1 cellular context compared by ENCODE assay signal in genomic region chr13:75411924-75412537, GRCh38.
A peak's percentile ranks its signal among the peaks of the same experiment; 100 is the strongest.
TF ChIP-seq lines count a peak whose summit lies in the region.

No MANE protein-coding gene starts in this region.

TF ChIP-seq in HepG2, 621 proteins besides CTCF, POLR2A, EP300 and RAD21 (continued from another document and continues in another):
- no peak for TF ChIP-seq E2F1 (CRISPR knock-in tag; IDR thresholded peaks at IDR 0.05)
- peak; percentile 87 for TF ChIP-seq TEAD3 (CRISPR knock-in tag; optimal IDR thresholded peaks at IDR 0.05; ENCODE audit: borderline replicate concordance)
- TF ChIP-seq ZNF891 (CRISPR knock-in tag; IDR thresholded peaks at IDR 0.05), result no peak
- TF ChIP-seq GLI4 (CRISPR knock-in tag; IDR thresholded peaks at IDR 0.05; ENCODE audit: borderline replicate concordance), result no peak
- no peak for TF ChIP-seq RNF2 (conservative IDR thresholded peaks at IDR 0.05; ENCODE audit: low read depth)
- no peak for TF ChIP-seq CHCHD3 (CRISPR knock-in tag; IDR thresholded peaks at IDR 0.05)
- peak; percentile 83; the same call in 1 of the 2 replicates for TF ChIP-seq FOXK1 (CRISPR knock-in tag; IDR thresholded peaks at IDR 0.05; ENCODE audit: borderline replicate concordance, low read depth)
- peak; percentile 47; the same call in 1 of the 2 replicates for TF ChIP-seq SIX4 (CRISPR knock-in tag; IDR thresholded peaks at IDR 0.05)
- TF ChIP-seq ZSCAN22 (CRISPR knock-in tag; IDR thresholded peaks at IDR 0.05), result no peak
- no peak for TF ChIP-seq ZNF563 (CRISPR knock-in tag; IDR thresholded peaks at IDR 0.05)
- TF ChIP-seq ZSCAN30 (CRISPR knock-in tag; IDR thresholded peaks at IDR 0.05), result no peak
- no peak; the same call in 1 of the 2 replicates for TF ChIP-seq ZNF776 (CRISPR knock-in tag; IDR thresholded peaks at IDR 0.05)
- no peak for TF ChIP-seq ZNF20 (CRISPR knock-in tag; IDR thresholded peaks at IDR 0.05)
- no peak for TF ChIP-seq CERS6 (CRISPR knock-in tag; IDR thresholded peaks at IDR 0.05)
- TF ChIP-seq ZNF484 (CRISPR knock-in tag; IDR thresholded peaks at IDR 0.05; ENCODE audit: borderline replicate concordance, low read depth), result no peak
- TF ChIP-seq ZNF207 (IDR thresholded peaks at IDR 0.05; ENCODE audit: borderline replicate concordance), result no peak
- no peak for TF ChIP-seq E2F2 (CRISPR knock-in tag; IDR thresholded peaks at IDR 0.05; ENCODE audit: borderline replicate concordance)
- TF ChIP-seq NR2F6 (IDR thresholded peaks at IDR 0.05), result peak; percentile 97
- peak; percentile 99 for TF ChIP-seq NR2F6 (CRISPR knock-in tag; IDR thresholded peaks at IDR 0.05)
- TF ChIP-seq PAXIP1 (CRISPR knock-in tag; conservative IDR thresholded peaks at IDR 0.05), result peak; percentile 83
- TF ChIP-seq JDP2 (CRISPR knock-in tag; IDR thresholded peaks at IDR 0.05; ENCODE audit: borderline replicate concordance), result no peak
- TF ChIP-seq ZNF275 (CRISPR knock-in tag; IDR thresholded peaks at IDR 0.05; ENCODE audit: borderline replicate concordance), result no peak
- TF ChIP-seq ZNF879 (CRISPR knock-in tag; IDR thresholded peaks at IDR 0.05), result no peak
- peak; percentile 93 for TF ChIP-seq CEBPB (IDR thresholded peaks at IDR 0.05; ENCODE audit: borderline replicate concordance, low read depth, low read length)
- TF ChIP-seq ZNF740 (CRISPR knock-in tag; IDR thresholded peaks at IDR 0.05), result no peak
- 0 out of 2 replicates have a peak, but pooled peaks have one; percentile 36 for TF ChIP-seq ZNF441 (CRISPR knock-in tag; IDR thresholded peaks at IDR 0.05; ENCODE audit: borderline replicate concordance)
- no peak for TF ChIP-seq ZNF276 (CRISPR knock-in tag; IDR thresholded peaks at IDR 0.05; ENCODE audit: low read depth)
- peak; percentile 93 for TF ChIP-seq ERF (CRISPR knock-in tag; IDR thresholded peaks at IDR 0.05)
- TF ChIP-seq MNT (IDR thresholded peaks at IDR 0.05), result 0 out of 2 replicates have a peak, but pooled peaks have one; percentile 17
- peak; percentile 72 for TF ChIP-seq PPARG (CRISPR knock-in tag; conservative IDR thresholded peaks at IDR 0.05)
- 0 out of 2 replicates have a peak, but pooled peaks have one; percentile 36 for TF ChIP-seq ZMAT3 (CRISPR knock-in tag; conservative IDR thresholded peaks at IDR 0.05)
- TF ChIP-seq CREBL2 (CRISPR knock-in tag; IDR thresholded peaks at IDR 0.05; ENCODE audit: borderline replicate concordance), result no peak
- TF ChIP-seq ZNF790 (CRISPR knock-in tag; IDR thresholded peaks at IDR 0.05; ENCODE audit: borderline replicate concordance), result no peak
- peak; percentile 94 for TF ChIP-seq ZNF362 (CRISPR knock-in tag; IDR thresholded peaks at IDR 0.05; ENCODE audit: borderline replicate concordance)
- TF ChIP-seq SOX13 (IDR thresholded peaks at IDR 0.05), result peak; percentile 60; the same call in 1 of the 2 replicates
- TF ChIP-seq SOX13 (CRISPR knock-in tag; conservative IDR thresholded peaks at IDR 0.05 in 1 of 2, IDR thresholded peaks at IDR 0.05 in 1 of 2), result peak in 1 of 2 experiments; percentile 83; a peak in 2 of 4 replicates
- TF ChIP-seq FUBP1 (CRISPR knock-in tag; IDR thresholded peaks at IDR 0.05; ENCODE audit: borderline replicate concordance), result no peak
- peak; percentile 83 for TF ChIP-seq ZNF710 (CRISPR knock-in tag; IDR thresholded peaks at IDR 0.05; ENCODE audit: borderline replicate concordance)
- TF ChIP-seq ZNF468 (CRISPR knock-in tag; IDR thresholded peaks at IDR 0.05), result no peak
- TF ChIP-seq MXD1 (CRISPR knock-in tag; IDR thresholded peaks at IDR 0.05), result no peak
- TF ChIP-seq GFI1 (CRISPR knock-in tag; IDR thresholded peaks at IDR 0.05; ENCODE audit: borderline replicate concordance), result peak; percentile 57; the same call in 1 of the 2 replicates
- peak; percentile 62; the same call in 1 of the 2 replicates for TF ChIP-seq PHF21A (CRISPR knock-in tag; IDR thresholded peaks at IDR 0.05)
